Comparison of ENCODE assay signal across 1 cellular context in the genomic region with DNA sequence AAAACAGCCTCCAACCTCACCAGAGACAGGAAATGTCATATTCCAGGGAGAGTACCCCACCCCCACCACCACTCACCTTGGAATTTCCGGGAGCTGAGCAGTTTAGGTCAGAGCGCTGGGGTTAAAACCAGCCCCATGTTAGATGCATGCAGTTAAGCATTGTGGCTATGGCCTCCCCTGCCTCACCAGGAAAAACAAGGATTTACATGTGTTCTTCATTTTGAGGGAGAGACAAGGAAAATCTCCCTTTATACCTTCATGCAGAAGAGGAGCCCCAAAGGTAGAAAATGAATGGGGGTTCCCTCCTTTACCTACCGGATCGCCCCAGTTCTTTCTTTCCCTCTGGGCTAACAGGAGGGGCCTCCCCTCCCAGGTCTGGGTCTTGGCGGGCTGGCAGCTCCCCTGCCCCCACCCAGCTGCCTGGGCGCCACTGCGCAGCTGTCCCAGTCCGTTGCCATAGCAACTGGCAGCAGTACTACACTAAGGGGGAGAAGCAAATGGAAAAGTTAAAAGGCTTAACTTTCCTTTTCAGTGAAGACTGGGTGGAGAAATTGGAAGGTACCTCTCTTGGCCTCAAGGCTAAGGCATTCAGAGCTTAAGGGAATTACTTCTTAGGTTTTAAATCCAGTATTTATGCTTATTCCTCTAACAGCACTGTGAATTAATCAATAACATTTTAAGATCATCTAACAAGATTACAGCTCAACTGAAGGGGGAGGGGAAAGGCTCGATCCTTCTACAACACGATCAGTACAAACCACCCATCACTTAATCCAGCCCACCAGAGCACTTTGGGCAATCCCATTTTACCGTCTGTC.
A peak's percentile ranks its signal among the peaks of the same experiment; 100 is the strongest.
TF ChIP-seq lines count a peak whose summit lies in the region.

No MANE protein-coding gene starts in this region.

TF ChIP-seq in K562, 482 proteins besides CTCF, POLR2A, EP300 and RAD21 (continued from another document and continues in another):
- TF ChIP-seq, protein P1, sequence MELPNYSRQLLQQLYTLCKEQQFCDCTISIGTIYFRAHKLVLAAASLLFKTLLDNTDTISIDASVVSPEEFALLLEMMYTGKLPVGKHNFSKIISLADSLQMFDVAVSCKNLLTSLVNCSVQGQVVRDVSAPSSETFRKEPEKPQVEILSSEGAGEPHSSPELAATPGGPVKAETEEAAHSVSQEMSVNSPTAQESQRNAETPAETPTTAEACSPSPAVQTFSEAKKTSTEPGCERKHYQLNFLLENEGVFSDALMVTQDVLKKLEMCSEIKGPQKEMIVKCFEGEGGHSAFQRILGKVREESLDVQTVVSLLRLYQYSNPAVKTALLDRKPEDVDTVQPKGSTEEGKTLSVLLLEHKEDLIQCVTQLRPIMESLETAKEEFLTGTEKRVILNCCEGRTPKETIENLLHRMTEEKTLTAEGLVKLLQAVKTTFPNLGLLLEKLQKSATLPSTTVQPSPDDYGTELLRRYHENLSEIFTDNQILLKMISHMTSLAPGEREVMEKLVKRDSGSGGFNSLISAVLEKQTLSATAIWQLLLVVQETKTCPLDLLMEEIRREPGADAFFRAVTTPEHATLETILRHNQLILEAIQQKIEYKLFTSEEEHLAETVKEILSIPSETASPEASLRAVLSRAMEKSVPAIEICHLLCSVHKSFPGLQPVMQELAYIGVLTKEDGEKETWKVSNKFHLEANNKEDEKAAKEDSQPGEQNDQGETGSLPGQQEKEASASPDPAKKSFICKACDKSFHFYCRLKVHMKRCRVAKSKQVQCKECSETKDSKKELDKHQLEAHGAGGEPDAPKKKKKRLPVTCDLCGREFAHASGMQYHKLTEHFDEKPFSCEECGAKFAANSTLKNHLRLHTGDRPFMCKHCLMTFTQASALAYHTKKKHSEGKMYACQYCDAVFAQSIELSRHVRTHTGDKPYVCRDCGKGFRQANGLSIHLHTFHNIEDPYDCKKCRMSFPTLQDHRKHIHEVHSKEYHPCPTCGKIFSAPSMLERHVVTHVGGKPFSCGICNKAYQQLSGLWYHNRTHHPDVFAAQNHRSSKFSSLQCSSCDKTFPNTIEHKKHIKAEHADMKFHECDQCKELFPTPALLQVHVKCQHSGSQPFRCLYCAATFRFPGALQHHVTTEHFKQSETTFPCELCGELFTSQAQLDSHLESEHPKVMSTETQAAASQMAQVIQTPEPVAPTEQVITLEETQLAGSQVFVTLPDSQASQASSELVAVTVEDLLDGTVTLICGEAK (IDR thresholded peaks at IDR 0.05): 0 out of 2 replicates have a peak, but pooled peaks have one; percentile 22
- TF ChIP-seq, protein P1 (CRISPR knock-in tag; IDR thresholded peaks at IDR 0.05): no peak
- TF ChIP-seq DPF2 (IDR thresholded peaks at IDR 0.05) (peak; percentile 73), SMARCB1 (IDR thresholded peaks at IDR 0.05; ENCODE audit: insufficient read length, low read depth) (no peak), ZNF583 (CRISPR knock-in tag; IDR thresholded peaks at IDR 0.05) (no peak), KAT2B (IDR thresholded peaks at IDR 0.05; ENCODE audit: low read depth, low read length) (no peak), FOXJ3 (CRISPR knock-in tag; IDR thresholded peaks at IDR 0.05) (0 out of 2 replicates have a peak, but pooled peaks have one; percentile 42), MIER1 (IDR thresholded peaks at IDR 0.05; ENCODE audit: low read depth) (no peak), MEIS2 (IDR thresholded peaks at IDR 0.05; ENCODE audit: partially characterized antibody) (peak; percentile 39), CSDE1 (IDR thresholded peaks at IDR 0.05) (peak in 1 of 2 experiments; percentile 98; a peak in 2 of 4 replicates), RHOXF2B (CRISPR knock-in tag; conservative IDR thresholded peaks at IDR 0.05) (no peak), MEF2A (IDR thresholded peaks at IDR 0.05; ENCODE audit: control insufficient read depth, low read depth, low read length) (no peak), EHMT2 (IDR thresholded peaks at IDR 0.05) (no peak), NCOA6 (IDR thresholded peaks at IDR 0.05) (no peak), ELF4 (CRISPR knock-in tag; IDR thresholded peaks at IDR 0.05) (no peak), ZNF584 (CRISPR knock-in tag; IDR thresholded peaks at IDR 0.05; ENCODE audit: low read depth) (no peak), GABPB1 (CRISPR knock-in tag; IDR thresholded peaks at IDR 0.05) (no peak), HNRNPUL1 (IDR thresholded peaks at IDR 0.05; ENCODE audit: low read length) (no peak), RFX5 (IDR thresholded peaks at IDR 0.05; ENCODE audit: low read depth, low read length) (no peak), HIVEP1 (CRISPR knock-in tag; IDR thresholded peaks at IDR 0.05) (no peak), ILK (tag; IDR thresholded peaks at IDR 0.05; ENCODE audit: borderline replicate concordance, low read depth) (no peak), TBP (optimal IDR thresholded peaks at IDR 0.05; ENCODE audit: low read depth, low read length) (peak; percentile 49), PHB (CRISPR knock-in tag; IDR thresholded peaks at IDR 0.05) (no peak), RBM39 (optimal IDR thresholded peaks at IDR 0.05; ENCODE audit: low read depth, low read length) (peak; percentile 14), RBM22 (IDR thresholded peaks at IDR 0.05; ENCODE audit: low read depth, low read length, poor library complexity, severe bottlenecking) (no peak), ZNF436 (CRISPR knock-in tag; IDR thresholded peaks at IDR 0.05) (no peak), EGR1 (conservative IDR thresholded peaks at IDR 0.05) (no peak), LEF1 (IDR thresholded peaks at IDR 0.05) (peak; percentile 52; the same call in 1 of the 2 replicates), XRCC3 (IDR thresholded peaks at IDR 0.05) (no peak), NR3C1 (CRISPR knock-in tag; IDR thresholded peaks at IDR 0.05) (no peak), ZBTB7A (IDR thresholded peaks at IDR 0.05; ENCODE audit: borderline replicate concordance, control insufficient read depth, low read depth, low read length) (peak; percentile 38; the same call in 1 of the 2 replicates), ZFX (CRISPR knock-in tag; IDR thresholded peaks at IDR 0.05) (no peak), TEAD1 (CRISPR knock-in tag; IDR thresholded peaks at IDR 0.05) (no peak), ZNF41 (CRISPR knock-in tag; conservative IDR thresholded peaks at IDR 0.05) (no peak), NR2C2 (CRISPR knock-in tag; IDR thresholded peaks at IDR 0.05) (no peak), NR2C2 (tag; IDR thresholded peaks at IDR 0.05) (peak; percentile 7; the same call in 1 of the 2 replicates)
- TF ChIP-seq, protein P2, sequence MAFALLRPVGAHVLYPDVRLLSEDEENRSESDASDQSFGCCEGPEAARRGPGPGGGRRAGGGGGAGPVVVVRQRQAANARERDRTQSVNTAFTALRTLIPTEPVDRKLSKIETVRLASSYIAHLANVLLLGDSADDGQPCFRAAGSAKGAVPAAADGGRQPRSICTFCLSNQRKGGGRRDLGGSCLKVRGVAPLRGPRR (CRISPR knock-in tag; IDR thresholded peaks at IDR 0.05): no peak
- TF ChIP-seq, protein P3, sequence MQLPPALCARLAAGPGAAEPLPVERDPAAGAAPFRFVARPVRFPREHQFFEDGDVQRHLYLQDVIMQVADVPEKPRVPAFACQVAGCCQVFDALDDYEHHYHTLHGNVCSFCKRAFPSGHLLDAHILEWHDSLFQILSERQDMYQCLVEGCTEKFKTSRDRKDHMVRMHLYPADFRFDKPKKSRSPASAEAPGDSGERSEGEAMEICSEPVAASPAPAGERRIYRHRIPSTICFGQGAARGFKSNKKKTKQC (CRISPR knock-in tag; IDR thresholded peaks at IDR 0.05): no peak
- TF ChIP-seq, protein P4, sequence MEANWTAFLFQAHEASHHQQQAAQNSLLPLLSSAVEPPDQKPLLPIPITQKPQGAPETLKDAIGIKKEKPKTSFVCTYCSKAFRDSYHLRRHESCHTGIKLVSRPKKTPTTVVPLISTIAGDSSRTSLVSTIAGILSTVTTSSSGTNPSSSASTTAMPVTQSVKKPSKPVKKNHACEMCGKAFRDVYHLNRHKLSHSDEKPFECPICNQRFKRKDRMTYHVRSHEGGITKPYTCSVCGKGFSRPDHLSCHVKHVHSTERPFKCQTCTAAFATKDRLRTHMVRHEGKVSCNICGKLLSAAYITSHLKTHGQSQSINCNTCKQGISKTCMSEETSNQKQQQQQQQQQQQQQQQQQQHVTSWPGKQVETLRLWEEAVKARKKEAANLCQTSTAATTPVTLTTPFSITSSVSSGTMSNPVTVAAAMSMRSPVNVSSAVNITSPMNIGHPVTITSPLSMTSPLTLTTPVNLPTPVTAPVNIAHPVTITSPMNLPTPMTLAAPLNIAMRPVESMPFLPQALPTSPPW (CRISPR knock-in tag; IDR thresholded peaks at IDR 0.05): peak; percentile 72
- TF ChIP-seq, protein P5, sequence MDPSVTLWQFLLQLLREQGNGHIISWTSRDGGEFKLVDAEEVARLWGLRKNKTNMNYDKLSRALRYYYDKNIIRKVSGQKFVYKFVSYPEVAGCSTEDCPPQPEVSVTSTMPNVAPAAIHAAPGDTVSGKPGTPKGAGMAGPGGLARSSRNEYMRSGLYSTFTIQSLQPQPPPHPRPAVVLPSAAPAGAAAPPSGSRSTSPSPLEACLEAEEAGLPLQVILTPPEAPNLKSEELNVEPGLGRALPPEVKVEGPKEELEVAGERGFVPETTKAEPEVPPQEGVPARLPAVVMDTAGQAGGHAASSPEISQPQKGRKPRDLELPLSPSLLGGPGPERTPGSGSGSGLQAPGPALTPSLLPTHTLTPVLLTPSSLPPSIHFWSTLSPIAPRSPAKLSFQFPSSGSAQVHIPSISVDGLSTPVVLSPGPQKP (CRISPR knock-in tag; IDR thresholded peaks at IDR 0.05): no peak
- TF ChIP-seq, protein P6, sequence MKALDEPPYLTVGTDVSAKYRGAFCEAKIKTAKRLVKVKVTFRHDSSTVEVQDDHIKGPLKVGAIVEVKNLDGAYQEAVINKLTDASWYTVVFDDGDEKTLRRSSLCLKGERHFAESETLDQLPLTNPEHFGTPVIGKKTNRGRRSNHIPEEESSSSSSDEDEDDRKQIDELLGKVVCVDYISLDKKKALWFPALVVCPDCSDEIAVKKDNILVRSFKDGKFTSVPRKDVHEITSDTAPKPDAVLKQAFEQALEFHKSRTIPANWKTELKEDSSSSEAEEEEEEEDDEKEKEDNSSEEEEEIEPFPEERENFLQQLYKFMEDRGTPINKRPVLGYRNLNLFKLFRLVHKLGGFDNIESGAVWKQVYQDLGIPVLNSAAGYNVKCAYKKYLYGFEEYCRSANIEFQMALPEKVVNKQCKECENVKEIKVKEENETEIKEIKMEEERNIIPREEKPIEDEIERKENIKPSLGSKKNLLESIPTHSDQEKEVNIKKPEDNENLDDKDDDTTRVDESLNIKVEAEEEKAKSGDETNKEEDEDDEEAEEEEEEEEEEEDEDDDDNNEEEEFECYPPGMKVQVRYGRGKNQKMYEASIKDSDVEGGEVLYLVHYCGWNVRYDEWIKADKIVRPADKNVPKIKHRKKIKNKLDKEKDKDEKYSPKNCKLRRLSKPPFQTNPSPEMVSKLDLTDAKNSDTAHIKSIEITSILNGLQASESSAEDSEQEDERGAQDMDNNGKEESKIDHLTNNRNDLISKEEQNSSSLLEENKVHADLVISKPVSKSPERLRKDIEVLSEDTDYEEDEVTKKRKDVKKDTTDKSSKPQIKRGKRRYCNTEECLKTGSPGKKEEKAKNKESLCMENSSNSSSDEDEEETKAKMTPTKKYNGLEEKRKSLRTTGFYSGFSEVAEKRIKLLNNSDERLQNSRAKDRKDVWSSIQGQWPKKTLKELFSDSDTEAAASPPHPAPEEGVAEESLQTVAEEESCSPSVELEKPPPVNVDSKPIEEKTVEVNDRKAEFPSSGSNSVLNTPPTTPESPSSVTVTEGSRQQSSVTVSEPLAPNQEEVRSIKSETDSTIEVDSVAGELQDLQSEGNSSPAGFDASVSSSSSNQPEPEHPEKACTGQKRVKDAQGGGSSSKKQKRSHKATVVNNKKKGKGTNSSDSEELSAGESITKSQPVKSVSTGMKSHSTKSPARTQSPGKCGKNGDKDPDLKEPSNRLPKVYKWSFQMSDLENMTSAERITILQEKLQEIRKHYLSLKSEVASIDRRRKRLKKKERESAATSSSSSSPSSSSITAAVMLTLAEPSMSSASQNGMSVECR (CRISPR knock-in tag; IDR thresholded peaks at IDR 0.05): peak; percentile 60; the same call in 1 of the 2 replicates
- TF ChIP-seq, protein P7, sequence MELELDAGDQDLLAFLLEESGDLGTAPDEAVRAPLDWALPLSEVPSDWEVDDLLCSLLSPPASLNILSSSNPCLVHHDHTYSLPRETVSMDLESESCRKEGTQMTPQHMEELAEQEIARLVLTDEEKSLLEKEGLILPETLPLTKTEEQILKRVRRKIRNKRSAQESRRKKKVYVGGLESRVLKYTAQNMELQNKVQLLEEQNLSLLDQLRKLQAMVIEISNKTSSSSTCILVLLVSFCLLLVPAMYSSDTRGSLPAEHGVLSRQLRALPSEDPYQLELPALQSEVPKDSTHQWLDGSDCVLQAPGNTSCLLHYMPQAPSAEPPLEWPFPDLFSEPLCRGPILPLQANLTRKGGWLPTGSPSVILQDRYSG (tag; conservative IDR thresholded peaks at IDR 0.05; ENCODE audit: low read depth): no peak
- TF ChIP-seq, protein P8, sequence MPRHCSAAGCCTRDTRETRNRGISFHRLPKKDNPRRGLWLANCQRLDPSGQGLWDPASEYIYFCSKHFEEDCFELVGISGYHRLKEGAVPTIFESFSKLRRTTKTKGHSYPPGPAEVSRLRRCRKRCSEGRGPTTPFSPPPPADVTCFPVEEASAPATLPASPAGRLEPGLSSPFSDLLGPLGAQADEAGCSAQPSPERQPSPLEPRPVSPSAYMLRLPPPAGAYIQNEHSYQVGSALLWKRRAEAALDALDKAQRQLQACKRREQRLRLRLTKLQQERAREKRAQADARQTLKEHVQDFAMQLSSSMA (CRISPR knock-in tag; IDR thresholded peaks at IDR 0.05): no peak
